Comparison of ENCODE assay signal across 8 cellular contexts in genomic region chr4:1289232-1290164, GRCh38. TPM values are rescaled to one million over a fixed set of nuclear protein-coding genes. Genes with fewer than 3 reads are reported as not detected.
A peak's percentile ranks its signal among the peaks of the same experiment; 100 is the strongest.
DNase-seq lines count a peak whose midpoint lies in the region; TF ChIP-seq lines count a peak whose summit lies in the region.

MAEA (plus strand) TSS chr4:1289891; CDS start chr4:1289914, 23 bp downstream.

- peaks cover 29% of the 10 kb centered on the region for H3K4me1 ChIP-seq in effector memory CD4-positive, alpha-beta T cell (ENCODE audit: control insufficient read depth, insufficient read depth, low read length, poor library complexity, severe bottlenecking)

- peak within 1 kb of the TSS; percentile 77 for H3K27ac ChIP-seq in effector memory CD4-positive, alpha-beta T cell (ENCODE audit: insufficient read depth, low read length, poor library complexity, severe bottlenecking)

- H3K4me3 ChIP-seq in effector memory CD4-positive, alpha-beta T cell (ENCODE audit: insufficient read depth, low read depth, low read length, poor library complexity, severe bottlenecking) = peak within 1 kb of the TSS; percentile 80

- DNase-seq in CMK (ENCODE audit: low read depth) = peak; percentile 90
- peak; percentile 100 for DNase-seq in GM20000 (ENCODE audit: low spot score)
- peak; percentile 97 for DNase-seq in HT-29 (ENCODE audit: low spot score)
- peak; percentile 95 to 98 for DNase-seq in NOMO-1 (lab: John Stamatoyannopoulos, UW; ENCODE audit: unreplicated experiment in 2 of 2)
- peak; percentile 93 to 95 (median 95) for DNase-seq in effector memory CD4-positive, alpha-beta T cell
- DNase-seq in lung microvascular endothelial cell (ENCODE audit: low read depth in 2 of 2) = peak; percentile 97 to 98
- peak; percentile 93 to 96 (median 95) for DNase-seq in stimulated activated CD4-positive, alpha-beta T cell treated with anti-CD3 and anti-CD28 coated beads, TNF-alpha, amount 100 ng/mL, for 48 hours (ENCODE audit: low read depth in 3 of 3)

- POLR2A ChIA-PET in activated CD8-positive, alpha-beta memory T cell treated with anti-CD3 and anti-CD28 coated beads for 36 hours (lab: Charles Lee) = interaction anchor here (0.7 to 1.8 kb wide), 7 partner anchors 20 to 591 kb away, joined by 3 to 11 read pairs (median 3); partner anchors contain the start of gene IDUA

- H3K36me3 ChIP-seq in effector memory CD4-positive, alpha-beta T cell (ENCODE audit: control insufficient read depth, insufficient read depth, low read length) = no peaks in the 10 kb centered on the region

- H3K9me3 ChIP-seq in effector memory CD4-positive, alpha-beta T cell (ENCODE audit: control insufficient read depth, low read length) = no peaks in the 10 kb centered on the region

- no peaks in the 10 kb centered on the region for H3K27me3 ChIP-seq in effector memory CD4-positive, alpha-beta T cell (replicated peaks; ENCODE audit: control insufficient read depth, insufficient read depth, low read length, poor library complexity, severe bottlenecking)

- TF ChIP-seq CTCF in GM20000 (IDR thresholded peaks at IDR 0.05; ENCODE audit: extremely low read depth, missing control alignments) = no peak

- CTCF ChIA-PET in activated CD8-positive, alpha-beta memory T cell treated with anti-CD3 and anti-CD28 coated beads for 36 hours (lab: Charles Lee) = interaction anchor here (0.5 to 2.3 kb wide), 9 partner anchors 21 to 63 kb away, joined by 3 to 6 read pairs (median 4); no protein-coding TSS in a partner anchor

RNA-seq across cellular contexts. Expression of gene MAEA, which starts in this region (rescaled TPM):
- total RNA-seq in HT-29 (2014; rRNA removed; shearing (Covaris generic)) = 127 and 139 TPM in 2 replicates
- 10 to 100 TPM; 54.6 to 57.2 TPM for total RNA-seq in activated CD8-positive, alpha-beta memory T cell treated with anti-CD3 and anti-CD28 coated beads for 36 hours
- total RNA-seq in lung microvascular endothelial cell = 35.7 and 49.2 TPM in 2 replicates

Comparison
In these comparisons a context has a peak if more than half of its experiments do, and no peak if none do; other contexts are left out.
1. Peak in every context shown above with its lines: DNase-seq, H3K4me3 ChIP-seq and H3K27ac ChIP-seq.